Comparison of ENCODE assay signal across 1 cellular context in genomic region chr1:202220733-202221132, GRCh38.
TF ChIP-seq lines count a peak whose summit lies in the region.

No MANE protein-coding gene starts in this region.

TF ChIP-seq in HEK293, 187 proteins besides CTCF, POLR2A, EP300 and RAD21 (continued from another document and continues in another):
- no peak for TF ChIP-seq ZBTB49 (tag by site-specific recombination; IDR thresholded peaks at IDR 0.05; ENCODE audit: low read depth)
- TF ChIP-seq, protein P1, sequence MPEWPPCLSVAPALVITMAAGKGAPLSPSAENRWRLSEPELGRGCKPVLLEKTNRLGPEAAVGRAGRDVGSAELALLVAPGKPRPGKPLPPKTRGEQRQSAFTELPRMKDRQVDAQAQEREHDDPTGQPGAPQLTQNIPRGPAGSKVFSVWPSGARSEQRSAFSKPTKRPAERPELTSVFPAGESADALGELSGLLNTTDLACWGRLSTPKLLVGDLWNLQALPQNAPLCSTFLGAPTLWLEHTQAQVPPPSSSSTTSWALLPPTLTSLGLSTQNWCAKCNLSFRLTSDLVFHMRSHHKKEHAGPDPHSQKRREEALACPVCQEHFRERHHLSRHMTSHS (tag by site-specific recombination; IDR thresholded peaks at IDR 0.05): no peak
- TF ChIP-seq ZNF629 (tag by site-specific recombination; IDR thresholded peaks at IDR 0.05): peak; percentile 92
- TF ChIP-seq, protein P2, sequence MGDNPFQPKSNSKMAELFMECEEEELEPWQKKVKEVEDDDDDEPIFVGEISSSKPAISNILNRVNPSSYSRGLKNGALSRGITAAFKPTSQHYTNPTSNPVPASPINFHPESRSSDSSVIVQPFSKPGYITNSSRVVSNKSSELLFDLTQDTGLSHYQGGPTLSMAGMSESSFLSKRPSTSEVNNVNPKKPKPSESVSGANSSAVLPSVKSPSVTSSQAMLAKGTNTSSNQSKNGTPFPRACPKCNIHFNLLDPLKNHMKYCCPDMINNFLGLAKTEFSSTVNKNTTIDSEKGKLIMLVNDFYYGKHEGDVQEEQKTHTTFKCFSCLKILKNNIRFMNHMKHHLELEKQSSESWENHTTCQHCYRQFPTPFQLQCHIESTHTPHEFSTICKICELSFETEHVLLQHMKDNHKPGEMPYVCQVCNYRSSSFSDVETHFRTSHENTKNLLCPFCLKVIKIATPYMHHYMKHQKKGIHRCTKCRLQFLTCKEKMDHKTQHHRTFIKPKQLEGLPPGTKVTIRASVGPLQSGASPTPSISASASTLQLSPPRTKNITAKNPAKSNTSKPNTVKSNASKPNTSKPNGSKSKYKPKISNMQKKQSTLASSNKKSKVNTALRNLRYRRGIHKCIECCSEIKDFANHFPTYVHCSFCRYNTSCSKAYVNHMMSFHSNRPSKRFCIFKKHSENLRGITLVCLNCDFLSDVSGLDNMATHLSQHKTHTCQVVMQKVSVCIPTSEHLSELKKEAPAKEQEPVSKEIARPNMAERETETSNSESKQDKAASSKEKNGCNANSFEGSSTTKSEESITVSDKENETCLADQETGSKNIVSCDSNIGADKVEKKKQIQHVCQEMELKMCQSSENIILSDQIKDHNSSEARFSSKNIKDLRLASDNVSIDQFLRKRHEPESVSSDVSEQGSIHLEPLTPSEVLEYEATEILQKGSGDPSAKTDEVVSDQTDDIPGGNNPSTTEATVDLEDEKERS (tag by site-specific recombination; IDR thresholded peaks at IDR 0.05): peak; percentile 45; the same call in 1 of the 2 replicates
- no peak for TF ChIP-seq KLF10 (tag by site-specific recombination; IDR thresholded peaks at IDR 0.05)
- TF ChIP-seq, protein P3, sequence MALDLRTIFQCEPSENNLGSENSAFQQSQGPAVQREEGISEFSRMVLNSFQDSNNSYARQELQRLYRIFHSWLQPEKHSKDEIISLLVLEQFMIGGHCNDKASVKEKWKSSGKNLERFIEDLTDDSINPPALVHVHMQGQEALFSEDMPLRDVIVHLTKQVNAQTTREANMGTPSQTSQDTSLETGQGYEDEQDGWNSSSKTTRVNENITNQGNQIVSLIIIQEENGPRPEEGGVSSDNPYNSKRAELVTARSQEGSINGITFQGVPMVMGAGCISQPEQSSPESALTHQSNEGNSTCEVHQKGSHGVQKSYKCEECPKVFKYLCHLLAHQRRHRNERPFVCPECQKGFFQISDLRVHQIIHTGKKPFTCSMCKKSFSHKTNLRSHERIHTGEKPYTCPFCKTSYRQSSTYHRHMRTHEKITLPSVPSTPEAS (tag by site-specific recombination; IDR thresholded peaks at IDR 0.05): peak; percentile 78
- no peak for TF ChIP-seq OVOL3 (tag by site-specific recombination; IDR thresholded peaks at IDR 0.05)
- TF ChIP-seq ZNF76 (tag by site-specific recombination; IDR thresholded peaks at IDR 0.05; ENCODE audit: borderline replicate concordance, low read depth): peak; percentile 31; the same call in 1 of the 2 replicates
- no peak for TF ChIP-seq ZNF174 (tag by site-specific recombination; IDR thresholded peaks at IDR 0.05)
- TF ChIP-seq INSM2 (tag by site-specific recombination; IDR thresholded peaks at IDR 0.05): peak; percentile 95
- TF ChIP-seq OSR2 (tag by site-specific recombination; IDR thresholded peaks at IDR 0.05): peak; percentile 46
- peak; percentile 85 for TF ChIP-seq ZNF324 (tag by site-specific recombination; IDR thresholded peaks at IDR 0.05)
- TF ChIP-seq ZNF558 (tag by site-specific recombination; IDR thresholded peaks at IDR 0.05): peak; percentile 63; the same call in 1 of the 2 replicates
- TF ChIP-seq, protein P4, sequence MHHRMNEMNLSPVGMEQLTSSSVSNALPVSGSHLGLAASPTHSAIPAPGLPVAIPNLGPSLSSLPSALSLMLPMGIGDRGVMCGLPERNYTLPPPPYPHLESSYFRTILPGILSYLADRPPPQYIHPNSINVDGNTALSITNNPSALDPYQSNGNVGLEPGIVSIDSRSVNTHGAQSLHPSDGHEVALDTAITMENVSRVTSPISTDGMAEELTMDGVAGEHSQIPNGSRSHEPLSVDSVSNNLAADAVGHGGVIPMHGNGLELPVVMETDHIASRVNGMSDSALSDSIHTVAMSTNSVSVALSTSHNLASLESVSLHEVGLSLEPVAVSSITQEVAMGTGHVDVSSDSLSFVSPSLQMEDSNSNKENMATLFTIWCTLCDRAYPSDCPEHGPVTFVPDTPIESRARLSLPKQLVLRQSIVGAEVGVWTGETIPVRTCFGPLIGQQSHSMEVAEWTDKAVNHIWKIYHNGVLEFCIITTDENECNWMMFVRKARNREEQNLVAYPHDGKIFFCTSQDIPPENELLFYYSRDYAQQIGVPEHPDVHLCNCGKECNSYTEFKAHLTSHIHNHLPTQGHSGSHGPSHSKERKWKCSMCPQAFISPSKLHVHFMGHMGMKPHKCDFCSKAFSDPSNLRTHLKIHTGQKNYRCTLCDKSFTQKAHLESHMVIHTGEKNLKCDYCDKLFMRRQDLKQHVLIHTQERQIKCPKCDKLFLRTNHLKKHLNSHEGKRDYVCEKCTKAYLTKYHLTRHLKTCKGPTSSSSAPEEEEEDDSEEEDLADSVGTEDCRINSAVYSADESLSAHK (tag by site-specific recombination; IDR thresholded peaks at IDR 0.05): no peak
- no peak for TF ChIP-seq HOXA7 (CRISPR knock-in tag; IDR thresholded peaks at IDR 0.05; ENCODE audit: borderline replicate concordance)
- TF ChIP-seq YY2 (tag by site-specific recombination; IDR thresholded peaks at IDR 0.05): no peak
- TF ChIP-seq, protein P5, sequence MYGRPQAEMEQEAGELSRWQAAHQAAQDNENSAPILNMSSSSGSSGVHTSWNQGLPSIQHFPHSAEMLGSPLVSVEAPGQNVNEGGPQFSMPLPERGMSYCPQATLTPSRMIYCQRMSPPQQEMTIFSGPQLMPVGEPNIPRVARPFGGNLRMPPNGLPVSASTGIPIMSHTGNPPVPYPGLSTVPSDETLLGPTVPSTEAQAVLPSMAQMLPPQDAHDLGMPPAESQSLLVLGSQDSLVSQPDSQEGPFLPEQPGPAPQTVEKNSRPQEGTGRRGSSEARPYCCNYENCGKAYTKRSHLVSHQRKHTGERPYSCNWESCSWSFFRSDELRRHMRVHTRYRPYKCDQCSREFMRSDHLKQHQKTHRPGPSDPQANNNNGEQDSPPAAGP (tag by site-specific recombination; IDR thresholded peaks at IDR 0.05): peak; percentile 78
- TF ChIP-seq ZBTB20 (tag by site-specific recombination; IDR thresholded peaks at IDR 0.05): no peak
- TF ChIP-seq ZNF580 (tag by site-specific recombination; IDR thresholded peaks at IDR 0.05): no peak
- TF ChIP-seq ZNF600 (tag by site-specific recombination; IDR thresholded peaks at IDR 0.05): no peak
- TF ChIP-seq ZNF391 (tag by site-specific recombination; IDR thresholded peaks at IDR 0.05; ENCODE audit: borderline replicate concordance, low read depth): peak; percentile 86; the same call in 1 of the 2 replicates
- peak; percentile 89 for TF ChIP-seq ZNF639 (tag by site-specific recombination; IDR thresholded peaks at IDR 0.05)
- TF ChIP-seq ZNF138 (tag by site-specific recombination; IDR thresholded peaks at IDR 0.05; ENCODE audit: borderline replicate concordance): no peak
- no peak for TF ChIP-seq ZNF529 (tag by site-specific recombination; IDR thresholded peaks at IDR 0.05; ENCODE audit: insufficient replicate concordance)
- peak; percentile 47 for TF ChIP-seq GLIS1 (tag by site-specific recombination; IDR thresholded peaks at IDR 0.05)
- no peak for TF ChIP-seq ZBTB48 (tag by site-specific recombination; IDR thresholded peaks at IDR 0.05)
- no peak for TF ChIP-seq ZNF416 (tag by site-specific recombination; IDR thresholded peaks at IDR 0.05)
- TF ChIP-seq ZNF248 (tag by site-specific recombination; IDR thresholded peaks at IDR 0.05): no peak
- peak; percentile 66; the same call in 1 of the 2 replicates for TF ChIP-seq BCL11A (tag by site-specific recombination; IDR thresholded peaks at IDR 0.05; ENCODE audit: low read depth)
- TF ChIP-seq, protein P6, sequence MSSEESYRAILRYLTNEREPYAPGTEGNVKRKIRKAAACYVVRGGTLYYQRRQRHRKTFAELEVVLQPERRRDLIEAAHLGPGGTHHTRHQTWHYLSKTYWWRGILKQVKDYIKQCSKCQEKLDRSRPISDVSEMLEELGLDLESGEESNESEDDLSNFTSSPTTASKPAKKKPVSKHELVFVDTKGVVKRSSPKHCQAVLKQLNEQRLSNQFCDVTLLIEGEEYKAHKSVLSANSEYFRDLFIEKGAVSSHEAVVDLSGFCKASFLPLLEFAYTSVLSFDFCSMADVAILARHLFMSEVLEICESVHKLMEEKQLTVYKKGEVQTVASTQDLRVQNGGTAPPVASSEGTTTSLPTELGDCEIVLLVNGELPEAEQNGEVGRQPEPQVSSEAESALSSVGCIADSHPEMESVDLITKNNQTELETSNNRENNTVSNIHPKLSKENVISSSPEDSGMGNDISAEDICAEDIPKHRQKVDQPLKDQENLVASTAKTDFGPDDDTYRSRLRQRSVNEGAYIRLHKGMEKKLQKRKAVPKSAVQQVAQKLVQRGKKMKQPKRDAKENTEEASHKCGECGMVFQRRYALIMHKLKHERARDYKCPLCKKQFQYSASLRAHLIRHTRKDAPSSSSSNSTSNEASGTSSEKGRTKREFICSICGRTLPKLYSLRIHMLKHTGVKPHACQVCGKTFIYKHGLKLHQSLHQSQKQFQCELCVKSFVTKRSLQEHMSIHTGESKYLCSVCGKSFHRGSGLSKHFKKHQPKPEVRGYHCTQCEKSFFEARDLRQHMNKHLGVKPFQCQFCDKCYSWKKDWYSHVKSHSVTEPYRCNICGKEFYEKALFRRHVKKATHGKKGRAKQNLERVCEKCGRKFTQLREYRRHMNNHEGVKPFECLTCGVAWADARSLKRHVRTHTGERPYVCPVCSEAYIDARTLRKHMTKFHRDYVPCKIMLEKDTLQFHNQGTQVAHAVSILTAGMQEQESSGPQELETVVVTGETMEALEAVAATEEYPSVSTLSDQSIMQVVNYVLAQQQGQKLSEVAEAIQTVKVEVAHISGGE (tag by site-specific recombination; conservative IDR thresholded peaks at IDR 0.05; ENCODE audit: low read depth): no peak
- no peak for TF ChIP-seq SALL2 (tag by site-specific recombination; IDR thresholded peaks at IDR 0.05; ENCODE audit: borderline replicate concordance)
- TF ChIP-seq, protein P7, sequence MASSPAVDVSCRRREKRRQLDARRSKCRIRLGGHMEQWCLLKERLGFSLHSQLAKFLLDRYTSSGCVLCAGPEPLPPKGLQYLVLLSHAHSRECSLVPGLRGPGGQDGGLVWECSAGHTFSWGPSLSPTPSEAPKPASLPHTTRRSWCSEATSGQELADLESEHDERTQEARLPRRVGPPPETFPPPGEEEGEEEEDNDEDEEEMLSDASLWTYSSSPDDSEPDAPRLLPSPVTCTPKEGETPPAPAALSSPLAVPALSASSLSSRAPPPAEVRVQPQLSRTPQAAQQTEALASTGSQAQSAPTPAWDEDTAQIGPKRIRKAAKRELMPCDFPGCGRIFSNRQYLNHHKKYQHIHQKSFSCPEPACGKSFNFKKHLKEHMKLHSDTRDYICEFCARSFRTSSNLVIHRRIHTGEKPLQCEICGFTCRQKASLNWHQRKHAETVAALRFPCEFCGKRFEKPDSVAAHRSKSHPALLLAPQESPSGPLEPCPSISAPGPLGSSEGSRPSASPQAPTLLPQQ (tag by site-specific recombination; IDR thresholded peaks at IDR 0.05): peak; percentile 73; the same call in 1 of the 2 replicates
